ENCODE assay signal across 8 cellular contexts in genomic region chr3:119352863-119353527, GRCh38. TPM values are rescaled to one million over a fixed set of nuclear protein-coding genes. Genes with fewer than 3 reads are reported as not detected.
DNase-seq lines count a peak whose midpoint lies in the region; ATAC-seq, FAIRE-seq and TF ChIP-seq lines count a peak whose summit lies in the region.

No MANE protein-coding gene starts in this region.

- peak; percentile 80 for ATAC-seq in HepG2
- no peak for ATAC-seq in GM19467 (IDR thresholded peaks at IDR 0.05; ENCODE audit: unreplicated experiment)
- no peak for ATAC-seq in HG02840 (IDR thresholded peaks at IDR 0.05; ENCODE audit: low FRiP score, unreplicated experiment)

- peaks cover 16% of the 10 kb centered on the region for H3K27me3 Mint-ChIP-seq in activated naive CD4-positive, alpha-beta T cell treated with anti-CD3 and anti-CD28 coated beads, Interleukin-2, amount 10 ng/mL, durations not matched to agents 7 days and 5 days

- H3K9me3 Mint-ChIP-seq in activated naive CD4-positive, alpha-beta T cell treated with anti-CD3 and anti-CD28 coated beads, Interleukin-2, amount 10 ng/mL, durations not matched to agents 7 days and 5 days = no peaks in the 10 kb centered on the region

- no TSS peak for BruUV-seq in HepG2 (replicated peaks; lab: Mats Ljungman, UMichigan)

- H3K4me1 ChIP-seq in HepG2 (ENCODE audit: insufficient read depth, low read length) = no peaks in the 10 kb centered on the region

- H4K20me1 ChIP-seq in HepG2 (ENCODE audit: insufficient read depth, low read length) = no peaks in the 10 kb centered on the region

- H3K27ac ChIP-seq in HepG2 (ENCODE audit: extremely low read length, insufficient read depth, low read length) = no peak overlapping the region

- H3K27me3 ChIP-seq in HepG2 (ENCODE audit: control insufficient read depth in 1 of 2, insufficient read depth in 2 of 2, low read length in 2 of 2) = no peaks in the 10 kb centered on the region; a peak in 1 of 5 replicates

- H3K79me2 ChIP-seq in HepG2 (ENCODE audit: insufficient read depth, low read length) = no peaks in the 10 kb centered on the region

- intact Hi-C loops in HepG2 (cut with micrococcal nuclease; ENCODE audit: unreplicated experiment) = no loop called here

- no peak for FAIRE-seq in HepG2 (lab: Jason Lieb, UNC)

- H3K36me3 Mint-ChIP-seq in activated naive CD4-positive, alpha-beta T cell treated with anti-CD3 and anti-CD28 coated beads, Interleukin-2, amount 10 ng/mL, durations not matched to agents 7 days and 5 days = no peaks in the 10 kb centered on the region

- in situ Hi-C loops in KBM-7 (cut with MboI; ENCODE audit: low pct_unique_long_range_greater_than_20kb, low sequenced_read_pairs) (no loop called here), HepG2 (cut with HindIII; ENCODE audit: extremely low pct_ligation_motif_present, low pct_unique_long_range_greater_than_20kb) (no loop called here)

- CTCF ChIA-PET in activated naive CD4-positive, alpha-beta T cell treated with anti-CD3 and anti-CD28 coated beads, Interleukin-2, amount 10 ng/mL, durations not matched to agents 7 days and 5 days (lab: Charles Lee) = interaction anchor here (0.6 to 3.5 kb wide), 13 partner anchors 54 to 470 kb away, joined by 3 to 26 read pairs (median 4); partner anchors contain the start of genes B4GALT4 and IGSF11
- CTCF ChIA-PET in HepG2 (lab: Yijun Ruan, JAX; ENCODE audit: low intra/inter-chr PET ratio, low total read pairs) = no interaction called here

- H3K36me3 ChIP-seq in HepG2 (replicated peaks in 1 of 2; ENCODE audit: control insufficient read depth in 1 of 2, insufficient read depth in 2 of 2, low read length in 2 of 2) = no peaks in the 10 kb centered on the region

- TF ChIP-seq EP300 in HepG2 (IDR thresholded peaks at IDR 0.05; ENCODE audit: low read depth in 2 of 2, low read length in 2 of 2) (no peak), HepG2 (CRISPR knock-in tag; IDR thresholded peaks at IDR 0.05; ENCODE audit: borderline replicate concordance) (no peak)

- POLR2A ChIA-PET in HepG2 (lab: Yijun Ruan, JAX) = no interaction called here

- no peak for DNase-seq in activated naive CD4-positive, alpha-beta T cell treated with anti-CD3 and anti-CD28 coated beads, Interleukin-2, amount 10 ng/mL, durations not matched to agents 7 days and 5 days
- DNase-seq in activated naive CD4-positive, alpha-beta T cell treated with Interleukin-2 at 50 U/mL for 16 hours = no peak
- DNase-seq in KBM-7 = peak; percentile 67
- peak; percentile 85 for DNase-seq in amniotic epithelial cell (ENCODE audit: low read depth)
- peak; percentile 43 for DNase-seq in HepG2 (ENCODE audit: low spot score)
- DNase-seq in NCI-H2029 (lab: John Stamatoyannopoulos, UW) = no peak

- H3K4me3 Mint-ChIP-seq in activated naive CD4-positive, alpha-beta T cell treated with anti-CD3 and anti-CD28 coated beads, Interleukin-2, amount 10 ng/mL, durations not matched to agents 7 days and 5 days = no peak overlapping the region

- 66% methylated on average over 6 of the region's 6 CpGs for WGBS in HepG2 (ENCODE audit: low lambda C conversion rate)

- peaks cover 29% of the 10 kb centered on the region for H3K4me1 Mint-ChIP-seq in activated naive CD4-positive, alpha-beta T cell treated with anti-CD3 and anti-CD28 coated beads, Interleukin-2, amount 10 ng/mL, durations not matched to agents 7 days and 5 days

- H2AFZ ChIP-seq in HepG2 (ENCODE audit: low read length) = no peak overlapping the region

- no peaks in the 10 kb centered on the region for H3K9me3 ChIP-seq in HepG2 (ENCODE audit: low read length)

- H3K4me2 ChIP-seq in HepG2 (ENCODE audit: low read depth, low read length) = no peak overlapping the region

- no peak overlapping the region for H3K4me3 ChIP-seq in HepG2 (replicated peaks in 1 of 3; ENCODE audit: insufficient read depth in 1 of 3, low read depth in 2 of 3, low read length in 3 of 3)

- peak overlapping the region; percentile 70 for H3K27ac Mint-ChIP-seq in activated naive CD4-positive, alpha-beta T cell treated with anti-CD3 and anti-CD28 coated beads, Interleukin-2, amount 10 ng/mL, durations not matched to agents 7 days and 5 days

- no peak for TF ChIP-seq RAD21 in HepG2 (CRISPR knock-in tag; IDR thresholded peaks at IDR 0.05)

- H3K9ac ChIP-seq in HepG2 (ENCODE audit: insufficient read depth, low read depth, low read length) = no peak overlapping the region

- TF ChIP-seq CTCF in HepG2 (CRISPR knock-in tag; IDR thresholded peaks at IDR 0.05) = peak; percentile 28

- TF ChIP-seq POLR2A in HepG2 (IDR thresholded peaks at IDR 0.05; ENCODE audit: insufficient read depth in 1 of 2, low read depth in 2 of 2, low read length in 2 of 2) = no peak

TF ChIP-seq in HepG2, 621 proteins besides CTCF, POLR2A, EP300 and RAD21 (continues in another document):
- TF ChIP-seq HOXD1 (CRISPR knock-in tag; IDR thresholded peaks at IDR 0.05) (no peak), RBAK (CRISPR knock-in tag; IDR thresholded peaks at IDR 0.05) (no peak), RELA (CRISPR knock-in tag; IDR thresholded peaks at IDR 0.05) (no peak), NFE2L1 (CRISPR knock-in tag; IDR thresholded peaks at IDR 0.05; ENCODE audit: borderline replicate concordance) (no peak), BHLHE40 (IDR thresholded peaks at IDR 0.05; ENCODE audit: low read length) (no peak), CREB1 (IDR thresholded peaks at IDR 0.05) (peak; percentile 69), CREB1 (CRISPR knock-in tag; IDR thresholded peaks at IDR 0.05) (no peak), ZNF34 (CRISPR knock-in tag; IDR thresholded peaks at IDR 0.05; ENCODE audit: borderline replicate concordance) (no peak), ZNF329 (CRISPR knock-in tag; IDR thresholded peaks at IDR 0.05; ENCODE audit: low read depth) (no peak), SRF (IDR thresholded peaks at IDR 0.05; ENCODE audit: low read depth, low read length) (no peak)
- TF ChIP-seq, protein P1, sequence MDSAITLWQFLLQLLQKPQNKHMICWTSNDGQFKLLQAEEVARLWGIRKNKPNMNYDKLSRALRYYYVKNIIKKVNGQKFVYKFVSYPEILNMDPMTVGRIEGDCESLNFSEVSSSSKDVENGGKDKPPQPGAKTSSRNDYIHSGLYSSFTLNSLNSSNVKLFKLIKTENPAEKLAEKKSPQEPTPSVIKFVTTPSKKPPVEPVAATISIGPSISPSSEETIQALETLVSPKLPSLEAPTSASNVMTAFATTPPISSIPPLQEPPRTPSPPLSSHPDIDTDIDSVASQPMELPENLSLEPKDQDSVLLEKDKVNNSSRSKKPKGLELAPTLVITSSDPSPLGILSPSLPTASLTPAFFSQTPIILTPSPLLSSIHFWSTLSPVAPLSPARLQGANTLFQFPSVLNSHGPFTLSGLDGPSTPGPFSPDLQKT (CRISPR knock-in tag; IDR thresholded peaks at IDR 0.05; ENCODE audit: borderline replicate concordance) = no peak
- TF ChIP-seq, protein P2, sequence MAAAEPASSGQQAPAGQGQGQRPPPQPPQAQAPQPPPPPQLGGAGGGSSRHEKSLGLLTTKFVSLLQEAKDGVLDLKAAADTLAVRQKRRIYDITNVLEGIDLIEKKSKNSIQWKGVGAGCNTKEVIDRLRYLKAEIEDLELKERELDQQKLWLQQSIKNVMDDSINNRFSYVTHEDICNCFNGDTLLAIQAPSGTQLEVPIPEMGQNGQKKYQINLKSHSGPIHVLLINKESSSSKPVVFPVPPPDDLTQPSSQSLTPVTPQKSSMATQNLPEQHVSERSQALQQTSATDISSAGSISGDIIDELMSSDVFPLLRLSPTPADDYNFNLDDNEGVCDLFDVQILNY (CRISPR knock-in tag; conservative IDR thresholded peaks at IDR 0.05) = no peak

RNA-seq across cellular contexts. Expression of gene ARHGAP31, which starts 58.8 kb away (rescaled TPM):
- total RNA-seq in HepG2 (2016; rRNA removed; fragmentation: Illumina TruSeq; extraction: Trizol) = not detected in 2 replicates
- total RNA-seq in HepG2 (2016; cell fraction: cytosol; rRNA removed; fragmentation: Illumina TruSeq; extraction: Trizol; ENCODE audit: low read depth) = not detected in 2 replicates
- not detected in 2 replicates for total RNA-seq in HepG2 (2016; cell fraction: insoluble cytoplasmic fraction; rRNA removed; fragmentation: Illumina TruSeq; extraction: Trizol)
- total RNA-seq in HepG2 (2016; cell fraction: membrane; rRNA removed; fragmentation: Illumina TruSeq; extraction: Trizol) = not detected in 2 replicates
- not detected in 2 replicates for total RNA-seq in HepG2 (2016; cell fraction: nucleus; rRNA removed; fragmentation: Illumina TruSeq; extraction: Trizol)
- not detected in 2 replicates for polyA plus RNA-seq in HepG2 (2011; rRNA removed)
- polyA plus RNA-seq in HepG2 (2011; cell fraction: cytosol; rRNA removed) = under 0.01 TPM in 1 of 2 replicates, not detected in the other
- polyA plus RNA-seq in HepG2 (2011; cell fraction: nucleus; rRNA removed) = not detected in 2 replicates
- 0.04 and 0.09 TPM in 2 replicates for polyA plus RNA-seq in HepG2 (2012)
- polyA plus RNA-seq in HepG2 (2016; cell fraction: cytosol; fragmentation: Illumina TruSeq; extraction: Trizol; ENCODE audit: low read depth) = not detected in 2 replicates
- not detected in 2 replicates for polyA plus RNA-seq in HepG2 (2016; cell fraction: insoluble cytoplasmic fraction; fragmentation: Illumina TruSeq; extraction: Trizol; ENCODE audit: low read depth)
- polyA plus RNA-seq in HepG2 (2016; cell fraction: membrane; fragmentation: Illumina TruSeq; extraction: Trizol; ENCODE audit: low read depth) = not detected in 2 replicates
- polyA plus RNA-seq in HepG2 (2016; cell fraction: nucleus; fragmentation: Illumina TruSeq; extraction: Trizol; ENCODE audit: insufficient read depth, low read depth) = not detected in 2 replicates
- 0.12 TPM in 1 of 2 replicates, not detected in the other for polyA minus RNA-seq in HepG2 (2011; rRNA and poly(A)+ RNA removed; ENCODE audit: low replicate concordance)
- not detected in 2 replicates for polyA minus RNA-seq in HepG2 (2011; cell fraction: cytosol; rRNA and poly(A)+ RNA removed)
- not detected in 2 replicates for polyA minus RNA-seq in HepG2 (2011; cell fraction: nucleus; rRNA and poly(A)+ RNA removed)

Comparison
In these comparisons a context has a peak if more than half of its experiments do, and no peak if none do; other contexts are left out.
1. DNase-seq: peak in KBM-7 (single experiment), amniotic epithelial cell (single experiment) and HepG2 (single experiment); none in activated naive CD4-positive, alpha-beta T cell treated with anti-CD3 and anti-CD28 coated beads, Interleukin-2, amount 10 ng/mL, durations not matched to agents 7 days and 5 days (single experiment), activated naive CD4-positive, alpha-beta T cell treated with Interleukin-2 at 50 U/mL for 16 hours (single experiment) and NCI-H2029 (single experiment).